15 cellular contexts compared by ENCODE assay signal in the genomic region with DNA sequence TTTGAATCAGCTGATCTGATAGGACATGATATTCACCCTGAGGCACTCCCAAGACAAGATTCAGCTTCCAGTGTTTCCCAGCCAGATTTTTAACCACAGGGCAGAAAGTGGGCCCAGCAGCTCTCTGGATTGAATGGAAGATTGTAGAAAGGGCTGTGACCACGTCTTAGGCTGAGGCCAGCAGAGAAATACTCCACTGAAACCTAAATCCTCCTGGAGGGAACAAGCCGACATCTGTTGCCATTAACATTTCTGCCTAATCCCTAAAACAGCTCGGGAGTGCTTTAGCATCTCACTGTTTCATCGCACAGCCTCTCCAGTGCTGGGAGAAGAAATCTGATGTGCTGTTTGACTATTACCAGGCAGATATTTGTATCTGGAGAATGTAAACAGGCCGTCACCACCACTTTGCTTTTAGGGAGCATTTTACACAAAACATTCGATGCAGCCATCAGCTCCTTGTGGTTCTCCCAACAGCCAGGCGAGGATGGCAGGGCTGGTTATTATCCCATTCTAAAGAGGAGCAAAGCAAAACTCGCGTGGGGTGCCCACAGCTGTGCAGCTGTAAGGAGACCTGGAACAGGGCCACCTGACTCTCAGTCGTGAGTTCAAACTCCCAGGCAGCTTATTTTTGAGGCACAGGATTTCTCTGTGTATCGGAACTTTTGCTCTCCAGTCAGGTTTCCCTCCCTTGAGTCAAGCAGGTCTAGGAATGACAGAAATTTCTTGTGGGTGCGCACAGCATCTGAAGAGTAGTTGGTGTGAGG.
DNase-seq lines count a peak whose midpoint lies in the region; ATAC-seq and TF ChIP-seq lines count a peak whose summit lies in the region.
"Had no signal": no experiment of that assay in that cellular context is flagged by ENCODE, and none has a peak within 500 bp of the region (broad histone marks: within the 10 kb centered on the region; RNA-seq: fewer than 3 reads in every experiment).

No MANE protein-coding gene starts in this region.

- ATAC-seq in heart left ventricle (no peak), Right ventricle myocardium inferior (no peak)
- ATAC-seq: naive thymus-derived CD4-positive, alpha-beta T cell had no signal

- H3K27me3 ChIP-seq in heart left ventricle: no peaks in the 10 kb centered on the region
- H3K27me3 ChIP-seq in tibial artery: no peaks in the 10 kb centered on the region

- H3K27ac ChIP-seq in heart left ventricle (peak overlapping the region in 9 of 12 donors; percentile 1 to 92 (median 41)), mesodermal cell (ENCODE audit: low read depth, low read length, severe bottlenecking) (peak overlapping the region; percentile 82), tibial artery (no peak overlapping the region)
- H3K27ac ChIP-seq: coronary artery, HL-60, thoracic aorta had no signal

- no peak for TF ChIP-seq CTCF in heart left ventricle (IDR thresholded peaks at IDR 0.05)
- no peak for TF ChIP-seq CTCF in tibial artery (IDR thresholded peaks at IDR 0.05)

- H3K9me3 ChIP-seq in heart left ventricle: no peaks in the 10 kb centered on the region
- no peaks in the 10 kb centered on the region for H3K9me3 ChIP-seq in mesodermal cell (ENCODE audit: control insufficient read depth, low read length)
- H3K9me3 ChIP-seq in tibial artery: no peaks in the 10 kb centered on the region
- H3K9me3 ChIP-seq: thoracic aorta had no signal

- no peak for DNase-seq in heart left ventricle
- DNase-seq in Right ventricle myocardium inferior (ENCODE audit: missing footprints): no peak
- DNase-seq in cerebellar cortex (ENCODE audit: low spot score): peak; percentile 48
- no peak for DNase-seq in hypothalamus (lab: John Stamatoyannopoulos, UW)
- no peak for DNase-seq in NCI-H128 (lab: John Stamatoyannopoulos, UW; ENCODE audit: unreplicated experiment)
- DNase-seq in tibial artery: no peak
- no peak for DNase-seq in stimulated activated CD4-positive, alpha-beta T cell treated with anti-CD3 and anti-CD28 coated beads, Interleukin-4, amount 100 ng/mL, for 4 hours
- DNase-seq: DMS79; MV-4-11; naive thymus-derived CD4-positive, alpha-beta T cell; NCI-H446 treated with DMSO at 0.1 percent for 48 hours had no signal

- H3K4me1 ChIP-seq in heart left ventricle (peaks cover 0 to 45% (median 18%) of the 10 kb centered on the region in 12 donors), mesodermal cell (ENCODE audit: control insufficient read depth, insufficient read depth, low read length, poor library complexity, severe bottlenecking) (peaks cover 62% of the 10 kb centered on the region), tibial artery (peaks cover 0 to 27% (median 12%) of the 10 kb centered on the region in 4 donors)

- peak in 1 of 2 donors; percentile 4 for TF ChIP-seq POLR2A in heart left ventricle (IDR thresholded peaks at IDR 0.05)

- 68 to 74% (median 71%) methylated on average over 9 to 12 of the region's 12 CpGs for WGBS in heart left ventricle, 4 donors
- 86 to 92% methylated on average over 8 of the region's 12 CpGs for WGBS in mesodermal cell (ENCODE audit: insufficient coverage in 2 of 2), 2 experiments

- H3K36me3 ChIP-seq in heart left ventricle: no peaks in the 10 kb centered on the region
- H3K36me3 ChIP-seq in mesodermal cell (ENCODE audit: control insufficient read depth, insufficient read depth, low read length): no peaks in the 10 kb centered on the region
- H3K36me3 ChIP-seq in tibial artery: no peaks in the 10 kb centered on the region
- H3K36me3 ChIP-seq: thoracic aorta had no signal

- intact Hi-C loops in heart left ventricle (cut with DNase I): no loop called here
- intact Hi-C loops in Right ventricle myocardium inferior (cut with DNase I): loop anchor here (5.0 to 10.0 kb wide), 3 partner anchors 118 to 322 kb away; partner anchors contain the start of gene ADAM10
- intact Hi-C loops in tibial artery (cut with DNase I; ENCODE audit: low total_unique reads): no loop called here

- no peak overlapping the region for H3K4me3 ChIP-seq in heart left ventricle
- H3K4me3 ChIP-seq in mesodermal cell (ENCODE audit: extremely low read depth, insufficient read depth, low read length, poor library complexity, severe bottlenecking): no peak overlapping the region
- no peak overlapping the region for H3K4me3 ChIP-seq in tibial artery
- H3K4me3 ChIP-seq: coronary artery, thoracic aorta had no signal

Comparison
In these comparisons a context has a peak if more than half of its experiments do, and no peak if none do; other contexts are left out.
1. H3K27ac ChIP-seq: peak in heart left ventricle (9 of 12) and mesodermal cell (single experiment); none in tibial artery (0 of 2).